Comparison of ENCODE assay signal across 18 cellular contexts in genomic region chr4:181796502-181796901, GRCh38.
DNase-seq lines count a peak whose midpoint lies in the region; ATAC-seq, FAIRE-seq and TF ChIP-seq lines count a peak whose summit lies in the region.
"Had no signal": no experiment of that assay in that cellular context is flagged by ENCODE, and none has a peak within 500 bp of the region (broad histone marks: within the 10 kb centered on the region; RNA-seq: fewer than 3 reads in every experiment).

No MANE protein-coding gene starts in this region.

- TF ChIP-seq CTCF in HepG2 (CRISPR knock-in tag; IDR thresholded peaks at IDR 0.05): no peak
- no peak for TF ChIP-seq CTCF in right lobe of liver (IDR thresholded peaks at IDR 0.05)
- TF ChIP-seq CTCF in epithelial cell of proximal tubule (conservative IDR thresholded peaks at IDR 0.05; ENCODE audit: low read depth, low read length): no peak
- TF ChIP-seq CTCF in lower leg skin (IDR thresholded peaks at IDR 0.05): no peak
- no peak for TF ChIP-seq CTCF in osteoblast (IDR thresholded peaks at IDR 0.05; ENCODE audit: extremely low read depth, low read depth, low read length)

- H4K20me1 ChIP-seq in HepG2 (ENCODE audit: insufficient read depth, low read length) (no peaks in the 10 kb centered on the region), osteoblast (ENCODE audit: insufficient read depth, low read length) (no peaks in the 10 kb centered on the region)

- TF ChIP-seq EP300 in HepG2 (IDR thresholded peaks at IDR 0.05; ENCODE audit: low read depth in 2 of 2, low read length in 2 of 2) (no peak), HepG2 (CRISPR knock-in tag; IDR thresholded peaks at IDR 0.05; ENCODE audit: borderline replicate concordance) (no peak)

- intact Hi-C loops in HepG2 (cut with micrococcal nuclease; ENCODE audit: unreplicated experiment) (no loop called here), right lobe of liver (cut with DNase I) (no loop called here), lower leg skin (cut with DNase I; ENCODE audit: low total_unique reads) (no loop called here)

- WGBS in HepG2 (ENCODE audit: low lambda C conversion rate): 33% methylated on average over 3 of the region's 8 CpGs
- 59% methylated on average over 8 of the region's 8 CpGs for WGBS in right lobe of liver (ENCODE audit: insufficient coverage, low coverage, low lambda C conversion rate, missing lambda C conversion rate)
- 63% methylated on average over 8 of the region's 8 CpGs for WGBS in lower leg skin, 2 donors

- FAIRE-seq in HepG2 (lab: Jason Lieb, UNC): no peak
- FAIRE-seq: G401.6 had no signal

- no peaks in the 10 kb centered on the region for H3K27me3 ChIP-seq in HepG2 (ENCODE audit: control insufficient read depth in 1 of 2, insufficient read depth in 2 of 2, low read length in 2 of 2)
- H3K27me3 ChIP-seq in right lobe of liver: no peaks in the 10 kb centered on the region
- no peaks in the 10 kb centered on the region for H3K27me3 ChIP-seq in osteoblast (ENCODE audit: insufficient read depth, low read length)
- H3K27me3 ChIP-seq: esophagus squamous epithelium, thyroid gland had no signal

- H3K27ac ChIP-seq in HepG2 (ENCODE audit: extremely low read length, insufficient read depth, low read length) (no peak overlapping the region), right lobe of liver (no peak overlapping the region), osteoblast (ENCODE audit: low read depth, low read length) (no peak overlapping the region)
- H3K27ac ChIP-seq: esophagus squamous epithelium, SK-N-MC, thyroid gland, VCaP had no signal

- no peak for TF ChIP-seq POLR2A in HepG2 (IDR thresholded peaks at IDR 0.05; ENCODE audit: insufficient read depth in 1 of 2, low read depth in 2 of 2, low read length in 2 of 2)
- no peak for TF ChIP-seq POLR2A in right lobe of liver (IDR thresholded peaks at IDR 0.05)
- no peak for TF ChIP-seq POLR2A in lower leg skin (IDR thresholded peaks at IDR 0.05)

- H3K9ac ChIP-seq in HepG2 (ENCODE audit: insufficient read depth, low read depth, low read length): no peak overlapping the region

- H3K79me2 ChIP-seq in HepG2 (ENCODE audit: insufficient read depth, low read length) (no peaks in the 10 kb centered on the region), osteoblast (ENCODE audit: insufficient read depth, low read length) (no peaks in the 10 kb centered on the region)

- H3K4me2 ChIP-seq in HepG2 (ENCODE audit: low read depth, low read length): no peak overlapping the region
- H3K4me2 ChIP-seq in osteoblast (ENCODE audit: insufficient read depth, low read length): no peak overlapping the region

- H3K36me3 ChIP-seq in HepG2 (replicated peaks in 1 of 2; ENCODE audit: control insufficient read depth in 1 of 2, insufficient read depth in 2 of 2, low read length in 2 of 2) (no peaks in the 10 kb centered on the region), right lobe of liver (no peaks in the 10 kb centered on the region), osteoblast (ENCODE audit: insufficient read depth, low read length) (no peaks in the 10 kb centered on the region)
- H3K36me3 ChIP-seq: esophagus squamous epithelium, thyroid gland had no signal

- H2AFZ ChIP-seq in HepG2 (ENCODE audit: low read length): no peak overlapping the region
- no peak overlapping the region for H2AFZ ChIP-seq in osteoblast (ENCODE audit: low read length)

- no peaks in the 10 kb centered on the region for H3K9me3 ChIP-seq in HepG2 (ENCODE audit: low read length)
- H3K9me3 ChIP-seq in right lobe of liver: no peaks in the 10 kb centered on the region
- no peaks in the 10 kb centered on the region for H3K9me3 ChIP-seq in osteoblast (ENCODE audit: low read depth, low read length)
- H3K9me3 ChIP-seq: thyroid gland had no signal

- ATAC-seq in HepG2 (no peak), right lobe of liver (no peak)
- ATAC-seq: right cardiac atrium had no signal

- no peaks in the 10 kb centered on the region for H3K4me1 ChIP-seq in HepG2 (ENCODE audit: insufficient read depth, low read length)
- no peaks in the 10 kb centered on the region for H3K4me1 ChIP-seq in right lobe of liver
- H3K4me1 ChIP-seq in osteoblast (ENCODE audit: insufficient read depth, low read length): no peaks in the 10 kb centered on the region
- H3K4me1 ChIP-seq: esophagus squamous epithelium had no signal

- in situ Hi-C loops in HepG2 (cut with HindIII; ENCODE audit: extremely low pct_ligation_motif_present, low pct_unique_long_range_greater_than_20kb): no loop called here

- no TSS peak for BruUV-seq in HepG2 (replicated peaks; lab: Mats Ljungman, UMichigan)

- no peak for TF ChIP-seq RAD21 in HepG2 (CRISPR knock-in tag; IDR thresholded peaks at IDR 0.05)

- POLR2A ChIA-PET in HepG2 (lab: Yijun Ruan, JAX): no interaction called here

- CTCF ChIA-PET in HepG2 (lab: Yijun Ruan, JAX; ENCODE audit: low intra/inter-chr PET ratio, low total read pairs): no interaction called here

- DNase-seq in HepG2 (ENCODE audit: low spot score): no peak
- no peak for DNase-seq in right lobe of liver
- peak; percentile 13 for DNase-seq in RPMI8226
- peak; percentile 1 for DNase-seq in epithelial cell of proximal tubule (ENCODE audit: low read depth)
- no peak for DNase-seq in C1 segment of cervical spinal cord (lab: John Stamatoyannopoulos, UW)
- DNase-seq in NOMO-1 treated with DMSO at 0.1 percent for 48 hours (lab: John Stamatoyannopoulos, UW; ENCODE audit: unreplicated experiment): no peak
- DNase-seq in lower leg skin (ENCODE audit: low spot score in 2 of 2): no peak
- no peak for DNase-seq in osteoblast (ENCODE audit: insufficient read length, low spot score, missing footprints)
- DNase-seq: activated gamma-delta T cell treated with Interleukin-2 at 50 U/mL for 16 hours; aorta; esophagus squamous epithelium; nephron progenitor cell; right cardiac atrium; stimulated activated CD4-positive, alpha-beta T cell treated with anti-CD3 and anti-CD28 coated beads, Interleukin-4, amount 100 ng/mL, for 4 hours; thyroid gland had no signal

- no peak overlapping the region for H3K4me3 ChIP-seq in HepG2 (replicated peaks in 1 of 3; ENCODE audit: insufficient read depth in 1 of 3, low read depth in 2 of 3, low read length in 3 of 3)
- H3K4me3 ChIP-seq in right lobe of liver: no peak overlapping the region
- H3K4me3 ChIP-seq in epithelial cell of proximal tubule (ENCODE audit: low read depth, low read length): no peak overlapping the region
- H3K4me3 ChIP-seq in lower leg skin (ENCODE audit: low read depth, poor library complexity, severe bottlenecking): no peak overlapping the region
- no peak overlapping the region for H3K4me3 ChIP-seq in osteoblast (ENCODE audit: insufficient read depth, low read length)
- H3K4me3 ChIP-seq: esophagus squamous epithelium, SK-N-MC, thyroid gland had no signal

TF ChIP-seq in HepG2, 621 proteins besides CTCF, POLR2A, EP300 and RAD21:
- TF ChIP-seq ATF7 (IDR thresholded peaks at IDR 0.05): peak; percentile 74
- no peak for TF ChIP-seq ATF7 (CRISPR knock-in tag; IDR thresholded peaks at IDR 0.05)
- TF ChIP-seq ZMAT3 (CRISPR knock-in tag; conservative IDR thresholded peaks at IDR 0.05): no peak
- TF ChIP-seq CREB1 (IDR thresholded peaks at IDR 0.05): 0 out of 2 replicates have a peak, but pooled peaks have one; percentile 14
- TF ChIP-seq CREB1 (CRISPR knock-in tag; IDR thresholded peaks at IDR 0.05): no peak
- TF ChIP-seq ZNF496 (CRISPR knock-in tag; IDR thresholded peaks at IDR 0.05; ENCODE audit: insufficient replicate concordance): no peak

Comparison
In these comparisons a context has a peak if more than half of its experiments do, and no peak if none do; other contexts are left out.
1. DNase-seq: peak in RPMI8226 (single experiment) and epithelial cell of proximal tubule (single experiment); none in HepG2 (single experiment), right lobe of liver (0 of 3), C1 segment of cervical spinal cord (0 of 14), NOMO-1 treated with DMSO at 0.1 percent for 48 hours (single experiment), lower leg skin (0 of 2) and osteoblast (single experiment).